ENCODE assay signal across 29 cellular contexts in the genomic region with DNA sequence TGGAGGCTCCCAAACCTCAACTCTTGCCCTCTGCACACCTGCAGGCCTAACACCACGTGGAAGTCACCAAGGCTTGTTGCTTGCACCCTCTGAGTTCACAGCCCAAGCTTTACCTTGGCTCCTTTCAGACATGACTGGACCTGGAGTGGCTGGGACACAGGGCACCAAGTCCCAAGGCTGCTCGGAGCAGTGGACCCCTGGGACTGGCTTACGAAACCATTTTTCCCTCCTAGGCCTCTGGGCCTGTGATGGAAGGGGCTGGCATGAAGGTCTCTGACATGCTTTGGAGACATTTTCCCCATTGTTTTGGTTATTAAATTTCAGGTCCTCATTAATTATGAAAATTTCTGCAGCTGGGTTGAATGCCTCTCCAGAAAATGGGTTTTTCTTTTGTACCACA.
DNase-seq lines count a peak whose midpoint lies in the region; ATAC-seq and TF ChIP-seq lines count a peak whose summit lies in the region.
"Had no signal": no experiment of that assay in that cellular context is flagged by ENCODE, and none has a peak within 500 bp of the region (broad histone marks: within the 10 kb centered on the region; RNA-seq: fewer than 3 reads in every experiment).

No MANE protein-coding gene starts in this region.

- no peak for TF ChIP-seq CTCF in left ventricle myocardium inferior (IDR thresholded peaks at IDR 0.05; ENCODE audit: borderline replicate concordance)
- no peak for TF ChIP-seq CTCF in HEK293 (tag by site-specific recombination; IDR thresholded peaks at IDR 0.05)
- no peak for TF ChIP-seq CTCF in testis (IDR thresholded peaks at IDR 0.05)

- intact Hi-C loops in right cardiac atrium (cut with DNase I): no loop called here
- intact Hi-C loops in left ventricle myocardium inferior (cut with micrococcal nuclease): no loop called here
- intact Hi-C loops in testis (cut with DNase I; ENCODE audit: low total_unique reads): no loop called here

- no peak overlapping the region for H3K4me3 ChIP-seq in right cardiac atrium (ENCODE audit: low read length)
- no peak overlapping the region for H3K4me3 ChIP-seq in left ventricle myocardium inferior
- no peak overlapping the region for H3K4me3 ChIP-seq in HEK293 (ENCODE audit: low read depth, low read length)
- no peak overlapping the region for H3K4me3 ChIP-seq in testis
- H3K4me3 ChIP-seq: A549; BLaER1; BLaER1 treated with 17β-estradiol and CSF1 and Interleukin-3, amounts not matched to agents 10 nM and 100 nM had no signal

- H3K27ac ChIP-seq in right cardiac atrium (ENCODE audit: low read length) (no peak overlapping the region), left ventricle myocardium inferior (replicated peaks) (no peak overlapping the region), HEK293 (ENCODE audit: extremely low read depth, low read depth, low read length) (no peak overlapping the region), testis (no peak overlapping the region)
- H3K27ac ChIP-seq: 22Rv1; A549; BLaER1; BLaER1 treated with 17β-estradiol and CSF1 and Interleukin-3, amounts not matched to agents 10 nM and 100 nM; C4-2B had no signal

- no peak for TF ChIP-seq POLR2A in testis (IDR thresholded peaks at IDR 0.05)

- H3K36me3 ChIP-seq in left ventricle myocardium inferior: no peaks in the 10 kb centered on the region
- no peaks in the 10 kb centered on the region for H3K36me3 ChIP-seq in HEK293 (ENCODE audit: control insufficient read depth in 2 of 2, insufficient read depth in 1 of 2, low read length in 2 of 2)
- no peaks in the 10 kb centered on the region for H3K36me3 ChIP-seq in testis (ENCODE audit: low read depth, missing control alignments)
- H3K36me3 ChIP-seq: BE2C; BLaER1; BLaER1 treated with 17β-estradiol and CSF1 and Interleukin-3, amounts not matched to agents 10 nM and 100 nM had no signal

- CTCF ChIA-PET in HEK293 (lab: Yijun Ruan, JAX): no interaction called here

- ATAC-seq in right cardiac atrium: no peak
- ATAC-seq: A549; CD8-positive, alpha-beta T cell had no signal

- POLR2A ChIA-PET in HEK293 (lab: Yijun Ruan, JAX): no interaction called here

- no peaks in the 10 kb centered on the region for H3K9me3 ChIP-seq in right cardiac atrium (ENCODE audit: control insufficient read depth, low read length)
- H3K9me3 ChIP-seq in left ventricle myocardium inferior (replicated peaks): no peaks in the 10 kb centered on the region
- no peaks in the 10 kb centered on the region for H3K9me3 ChIP-seq in HEK293 (ENCODE audit: control insufficient read depth, insufficient read depth, low read depth, low read length)
- no peaks in the 10 kb centered on the region for H3K9me3 ChIP-seq in testis
- H3K9me3 ChIP-seq: A549, BE2C, Caco-2 had no signal

- H3K27me3 ChIP-seq in right cardiac atrium (ENCODE audit: control insufficient read depth, insufficient read depth): no peaks in the 10 kb centered on the region
- H3K27me3 ChIP-seq in left ventricle myocardium inferior (ENCODE audit: low read depth): no peaks in the 10 kb centered on the region
- H3K27me3 ChIP-seq in testis: no peaks in the 10 kb centered on the region
- H3K27me3 ChIP-seq: BE2C; BLaER1; BLaER1 treated with 17β-estradiol and CSF1 and Interleukin-3, amounts not matched to agents 10 nM and 100 nM had no signal

- H3K4me1 ChIP-seq in right cardiac atrium (ENCODE audit: control insufficient read depth, insufficient read depth, low read length) (no peaks in the 10 kb centered on the region), left ventricle myocardium inferior (no peaks in the 10 kb centered on the region), HEK293 (ENCODE audit: control insufficient read depth, insufficient read depth, low read length) (no peaks in the 10 kb centered on the region), testis (no peaks in the 10 kb centered on the region)
- H3K4me1 ChIP-seq: A549; BE2C; BLaER1; BLaER1 treated with 17β-estradiol and CSF1 and Interleukin-3, amounts not matched to agents 10 nM and 100 nM; Caco-2 had no signal

- WGBS in right cardiac atrium: 63% methylated on average over 3 of the region's 3 CpGs
- WGBS in testis, 2 donors: 96 to 100% methylated on average over 2 to 3 of the region's 3 CpGs

- peak in 2 of 3 donors; percentile 8 to 19 for DNase-seq in right cardiac atrium
- DNase-seq in left ventricle myocardium inferior: no peak
- DNase-seq in testis: no peak
- DNase-seq: 8988T; ACHN; AML-193; BE2C; C1 segment of cervical spinal cord; Caco-2; Calu3; CD4-positive, alpha-beta memory T cell; CD4-positive, alpha-beta T cell; CD4-positive, CD25-positive, alpha-beta regulatory T cell; CD8-positive, alpha-beta memory T cell; CD8-positive, alpha-beta T cell; COR-L47; DMS 273 treated with DMSO at 0.1 percent for 48 hours; DMS153; DMS53; DMS79; DMS79 treated with DMSO at 0.1 percent for 48 hours; DND-41; EL had no signal

TF ChIP-seq in HEK293, 187 proteins besides CTCF, POLR2A, EP300 and RAD21:
- TF ChIP-seq, protein P1, sequence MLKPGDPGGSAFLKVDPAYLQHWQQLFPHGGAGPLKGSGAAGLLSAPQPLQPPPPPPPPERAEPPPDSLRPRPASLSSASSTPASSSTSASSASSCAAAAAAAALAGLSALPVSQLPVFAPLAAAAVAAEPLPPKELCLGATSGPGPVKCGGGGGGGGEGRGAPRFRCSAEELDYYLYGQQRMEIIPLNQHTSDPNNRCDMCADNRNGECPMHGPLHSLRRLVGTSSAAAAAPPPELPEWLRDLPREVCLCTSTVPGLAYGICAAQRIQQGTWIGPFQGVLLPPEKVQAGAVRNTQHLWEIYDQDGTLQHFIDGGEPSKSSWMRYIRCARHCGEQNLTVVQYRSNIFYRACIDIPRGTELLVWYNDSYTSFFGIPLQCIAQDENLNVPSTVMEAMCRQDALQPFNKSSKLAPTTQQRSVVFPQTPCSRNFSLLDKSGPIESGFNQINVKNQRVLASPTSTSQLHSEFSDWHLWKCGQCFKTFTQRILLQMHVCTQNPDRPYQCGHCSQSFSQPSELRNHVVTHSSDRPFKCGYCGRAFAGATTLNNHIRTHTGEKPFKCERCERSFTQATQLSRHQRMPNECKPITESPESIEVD (tag by site-specific recombination; IDR thresholded peaks at IDR 0.05): no peak
- peak; percentile 70 for TF ChIP-seq ZNF585B (tag by site-specific recombination; IDR thresholded peaks at IDR 0.05)

Comparison
In these comparisons a context has a peak if more than half of its experiments do, and no peak if none do; other contexts are left out.
1. DNase-seq: peak in right cardiac atrium (2 of 3); none in left ventricle myocardium inferior (single experiment) and testis (single experiment).